In the genomic region with DNA sequence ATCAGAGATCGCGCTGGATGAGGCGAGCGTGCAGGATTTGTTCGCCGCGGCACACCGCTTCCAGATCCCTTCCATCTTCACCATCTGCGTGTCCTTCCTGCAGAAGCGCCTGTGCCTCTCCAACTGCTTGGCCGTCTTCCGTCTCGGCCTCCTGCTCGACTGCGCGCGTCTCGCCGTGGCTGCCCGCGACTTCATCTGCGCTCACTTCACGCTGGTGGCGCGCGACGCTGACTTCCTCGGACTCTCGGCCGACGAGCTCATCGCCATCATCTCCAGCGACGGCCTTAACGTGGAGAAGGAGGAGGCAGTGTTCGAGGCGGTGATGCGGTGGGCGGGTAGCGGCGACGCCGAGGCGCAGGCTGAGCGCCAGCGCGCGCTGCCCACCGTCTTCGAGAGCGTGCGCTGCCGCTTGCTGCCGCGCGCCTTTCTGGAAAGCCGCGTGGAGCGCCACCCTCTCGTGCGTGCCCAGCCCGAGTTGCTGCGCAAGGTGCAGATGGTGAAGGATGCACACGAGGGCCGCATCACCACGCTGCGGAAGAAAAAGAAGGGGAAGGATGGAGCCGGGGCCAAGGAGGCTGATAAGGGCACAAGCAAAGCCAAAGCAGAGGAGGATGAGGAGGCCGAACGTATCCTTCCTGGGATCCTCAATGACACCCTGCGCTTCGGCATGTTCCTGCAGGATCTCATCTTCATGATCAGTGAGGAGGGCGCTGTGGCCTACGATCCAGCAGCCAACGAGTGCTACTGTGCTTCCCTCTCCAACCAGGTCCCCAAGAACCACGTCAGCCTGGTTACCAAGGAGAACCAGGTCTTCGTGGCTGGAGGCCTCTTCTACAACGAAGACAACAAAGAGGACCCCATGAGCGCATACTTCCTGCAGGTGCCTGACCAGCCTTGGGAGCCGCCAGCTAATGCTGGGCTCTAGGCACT, we compare ENCODE assay signal across 1 cellular context.
TF ChIP-seq lines count a peak whose summit lies in the region.

No MANE protein-coding gene starts in this region.

TF ChIP-seq in IMR-90, 13 proteins besides CTCF, POLR2A, EP300 and RAD21:
- TF ChIP-seq, protein P1, sequence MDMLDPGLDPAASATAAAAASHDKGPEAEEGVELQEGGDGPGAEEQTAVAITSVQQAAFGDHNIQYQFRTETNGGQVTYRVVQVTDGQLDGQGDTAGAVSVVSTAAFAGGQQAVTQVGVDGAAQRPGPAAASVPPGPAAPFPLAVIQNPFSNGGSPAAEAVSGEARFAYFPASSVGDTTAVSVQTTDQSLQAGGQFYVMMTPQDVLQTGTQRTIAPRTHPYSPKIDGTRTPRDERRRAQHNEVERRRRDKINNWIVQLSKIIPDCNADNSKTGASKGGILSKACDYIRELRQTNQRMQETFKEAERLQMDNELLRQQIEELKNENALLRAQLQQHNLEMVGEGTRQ (IDR thresholded peaks at IDR 0.05; ENCODE audit: low read depth, low read length) = no peak
